ENCODE assay signal across 8 cellular contexts in genomic region chr3:58419782-58420512, GRCh38. TPM values are rescaled to one million over a fixed set of nuclear protein-coding genes. Genes with fewer than 3 reads are reported as not detected.
DNase-seq lines count a peak whose midpoint lies in the region; ATAC-seq and TF ChIP-seq lines count a peak whose summit lies in the region.

No MANE protein-coding gene starts in this region.

- in situ Hi-C loops in brain microvascular endothelial cell (cut with HindIII; ENCODE audit: low pct_ligation_motif_present, low sequenced_read_pairs), result no loop called here

- TF ChIP-seq CTCF in brain microvascular endothelial cell (IDR thresholded peaks at IDR 0.05; ENCODE audit: low read depth, low read length, missing control alignments) (peak; percentile 7), prostate gland (IDR thresholded peaks at IDR 0.05) (no peak)

- H3K36me3 ChIP-seq in brain microvascular endothelial cell (replicated peaks) (peaks cover 6% of the 10 kb centered on the region), prostate gland (no peaks in the 10 kb centered on the region)

- no peak overlapping the region for H3K4me3 ChIP-seq in brain microvascular endothelial cell (ENCODE audit: low read depth, low read length)
- no peak overlapping the region for H3K4me3 ChIP-seq in prostate gland

- intact Hi-C loops in prostate gland (cut with DNase I), result loop anchor here (5.0 to 10.0 kb wide), 2 partner anchors 112 to 235 kb away; no protein-coding TSS in a partner anchor

- TF ChIP-seq POLR2A in prostate gland (IDR thresholded peaks at IDR 0.05), result no peak

- 41% methylated on average over 7 of the region's 7 CpGs for WGBS in prostate gland

- no peaks in the 10 kb centered on the region for H3K4me1 ChIP-seq in prostate gland (replicated peaks)

- H3K27ac ChIP-seq in brain microvascular endothelial cell, result no peak overlapping the region
- peak overlapping the region; percentile 2 to 32 for H3K27ac ChIP-seq in prostate gland

- no peaks in the 10 kb centered on the region for H3K27me3 ChIP-seq in brain microvascular endothelial cell (replicated peaks)
- H3K27me3 ChIP-seq in prostate gland (replicated peaks; ENCODE audit: insufficient read depth), result no peaks in the 10 kb centered on the region

- DNase-seq in brain microvascular endothelial cell (no peak), prostate gland (ENCODE audit: low spot score) (no peak), NCI-H1092 (lab: John Stamatoyannopoulos, UW) (no peak), T1000 (lab: John Stamatoyannopoulos, UW) (no peak), NCI-H1092 treated with DMSO at 0.1 percent for 48 hours (lab: John Stamatoyannopoulos, UW) (no peak), UCSD-AML1 (lab: John Stamatoyannopoulos, UW; ENCODE audit: unreplicated experiment) (no peak)

- ATAC-seq in GM18517 (IDR thresholded peaks at IDR 0.05; ENCODE audit: unreplicated experiment) (peak; percentile 75), HG02840 (IDR thresholded peaks at IDR 0.05; ENCODE audit: low FRiP score, unreplicated experiment) (peak; percentile 68)

- no peaks in the 10 kb centered on the region for H3K9me3 ChIP-seq in prostate gland

RNA-seq across cellular contexts. Expression of gene PDHB, which starts 13.7 kb away (rescaled TPM):
- total RNA-seq in prostate gland, result 100 to 1,000 TPM in 1 of 2 donors, 10 to 100 TPM in 1; 69.6 to 129 TPM
